In the genomic region with DNA sequence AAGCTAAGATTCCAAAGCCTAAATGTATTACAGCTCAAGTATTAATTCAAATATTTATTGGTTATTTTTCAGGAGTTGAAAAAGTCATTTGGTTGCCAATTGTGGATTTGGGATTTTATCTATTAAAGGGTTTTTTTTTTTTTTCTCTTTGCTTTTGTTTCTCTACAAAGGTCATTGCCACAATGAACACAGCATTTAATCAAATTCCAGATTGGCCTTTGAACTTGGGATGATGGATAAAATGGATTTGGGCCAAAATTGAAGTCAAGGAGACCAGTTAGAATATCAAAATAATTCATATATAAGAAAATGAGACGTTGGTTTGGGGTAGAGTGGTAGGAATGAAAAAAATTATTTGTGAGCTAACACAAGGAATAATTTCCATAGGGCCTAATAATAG, we compare ENCODE assay signal across 9 cellular contexts. TPM values are rescaled to one million over a fixed set of nuclear protein-coding genes. Genes with fewer than 3 reads are reported as not detected.
"Had no signal": no experiment of that assay in that cellular context is flagged by ENCODE, and none has a peak within 500 bp of the region (broad histone marks: within the 10 kb centered on the region; RNA-seq: fewer than 3 reads in every experiment).

No MANE protein-coding gene starts in this region.

- ATAC-seq: GM12878 had no signal

- DNase-seq: GDM1, GF-D8 had no signal

- FAIRE-seq: G401.6, GM12878, GM12891, GM12892, GM18507, GM19239 had no signal

- H3K4me3 ChIP-seq: GM12878 had no signal

RNA-seq across cellular contexts. Expression of gene LIPN, which starts 9.6 kb away (rescaled TPM):
- total RNA-seq: G401 had no signal

RNA-seq across cellular contexts. Expression of gene LIPM, which starts 33.1 kb away (rescaled TPM):
- total RNA-seq: G401, GM12878 had no signal
- polyA plus RNA-seq: GM12878 had no signal
